ENCODE assay signal across 2 cellular contexts in the genomic region with DNA sequence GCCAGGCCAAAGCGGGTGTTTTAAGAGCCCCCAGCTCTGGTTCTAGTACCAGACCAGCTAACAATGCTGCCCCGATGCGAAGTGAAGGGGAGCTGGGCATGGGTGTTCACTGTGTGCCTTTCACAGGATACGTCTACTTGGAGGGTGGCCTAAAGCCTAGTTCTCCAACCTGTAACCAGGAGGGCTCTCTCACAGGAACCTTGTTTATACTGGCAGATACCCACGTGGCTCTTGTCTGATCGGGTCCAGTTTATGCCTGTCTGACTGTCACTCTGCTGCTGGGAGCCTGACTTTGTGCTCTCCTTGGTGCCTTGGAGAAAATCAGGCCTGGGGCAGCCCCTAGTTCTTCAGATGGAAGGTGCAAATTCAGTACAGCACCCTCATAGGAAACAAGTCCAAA.
TF ChIP-seq lines count a peak whose summit lies in the region.

No MANE protein-coding gene starts in this region.

TF ChIP-seq in HepG2, 621 proteins besides CTCF, POLR2A, EP300 and RAD21:
- TF ChIP-seq, protein P1, sequence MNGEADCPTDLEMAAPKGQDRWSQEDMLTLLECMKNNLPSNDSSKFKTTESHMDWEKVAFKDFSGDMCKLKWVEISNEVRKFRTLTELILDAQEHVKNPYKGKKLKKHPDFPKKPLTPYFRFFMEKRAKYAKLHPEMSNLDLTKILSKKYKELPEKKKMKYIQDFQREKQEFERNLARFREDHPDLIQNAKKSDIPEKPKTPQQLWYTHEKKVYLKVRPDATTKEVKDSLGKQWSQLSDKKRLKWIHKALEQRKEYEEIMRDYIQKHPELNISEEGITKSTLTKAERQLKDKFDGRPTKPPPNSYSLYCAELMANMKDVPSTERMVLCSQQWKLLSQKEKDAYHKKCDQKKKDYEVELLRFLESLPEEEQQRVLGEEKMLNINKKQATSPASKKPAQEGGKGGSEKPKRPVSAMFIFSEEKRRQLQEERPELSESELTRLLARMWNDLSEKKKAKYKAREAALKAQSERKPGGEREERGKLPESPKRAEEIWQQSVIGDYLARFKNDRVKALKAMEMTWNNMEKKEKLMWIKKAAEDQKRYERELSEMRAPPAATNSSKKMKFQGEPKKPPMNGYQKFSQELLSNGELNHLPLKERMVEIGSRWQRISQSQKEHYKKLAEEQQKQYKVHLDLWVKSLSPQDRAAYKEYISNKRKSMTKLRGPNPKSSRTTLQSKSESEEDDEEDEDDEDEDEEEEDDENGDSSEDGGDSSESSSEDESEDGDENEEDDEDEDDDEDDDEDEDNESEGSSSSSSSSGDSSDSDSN (CRISPR knock-in tag; IDR thresholded peaks at IDR 0.05) = no peak
- TF ChIP-seq ZBTB20 (CRISPR knock-in tag; IDR thresholded peaks at IDR 0.05; ENCODE audit: borderline replicate concordance, low read depth) (no peak), DPF2 (CRISPR knock-in tag; IDR thresholded peaks at IDR 0.05; ENCODE audit: borderline replicate concordance, low read depth) (no peak), ZNF329 (CRISPR knock-in tag; IDR thresholded peaks at IDR 0.05; ENCODE audit: low read depth) (no peak), ZC3H4 (CRISPR knock-in tag; IDR thresholded peaks at IDR 0.05; ENCODE audit: borderline replicate concordance) (no peak), PRMT3 (CRISPR knock-in tag; IDR thresholded peaks at IDR 0.05; ENCODE audit: borderline replicate concordance, low read depth) (no peak), AGO1 (IDR thresholded peaks at IDR 0.05; ENCODE audit: low read depth, low read length, poor library complexity, severe bottlenecking) (no peak), PRPF4 (IDR thresholded peaks at IDR 0.05; ENCODE audit: low read depth, low read length, poor library complexity, severe bottlenecking) (no peak)
- TF ChIP-seq, protein P2, sequence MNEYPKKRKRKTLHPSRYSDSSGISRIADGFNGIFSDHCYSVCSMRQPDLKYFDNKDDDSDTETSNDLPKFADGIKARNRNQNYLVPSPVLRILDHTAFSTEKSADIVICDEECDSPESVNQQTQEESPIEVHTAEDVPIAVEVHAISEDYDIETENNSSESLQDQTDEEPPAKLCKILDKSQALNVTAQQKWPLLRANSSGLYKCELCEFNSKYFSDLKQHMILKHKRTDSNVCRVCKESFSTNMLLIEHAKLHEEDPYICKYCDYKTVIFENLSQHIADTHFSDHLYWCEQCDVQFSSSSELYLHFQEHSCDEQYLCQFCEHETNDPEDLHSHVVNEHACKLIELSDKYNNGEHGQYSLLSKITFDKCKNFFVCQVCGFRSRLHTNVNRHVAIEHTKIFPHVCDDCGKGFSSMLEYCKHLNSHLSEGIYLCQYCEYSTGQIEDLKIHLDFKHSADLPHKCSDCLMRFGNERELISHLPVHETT (CRISPR knock-in tag; conservative IDR thresholded peaks at IDR 0.05) = no peak
- TF ChIP-seq, protein P3, sequence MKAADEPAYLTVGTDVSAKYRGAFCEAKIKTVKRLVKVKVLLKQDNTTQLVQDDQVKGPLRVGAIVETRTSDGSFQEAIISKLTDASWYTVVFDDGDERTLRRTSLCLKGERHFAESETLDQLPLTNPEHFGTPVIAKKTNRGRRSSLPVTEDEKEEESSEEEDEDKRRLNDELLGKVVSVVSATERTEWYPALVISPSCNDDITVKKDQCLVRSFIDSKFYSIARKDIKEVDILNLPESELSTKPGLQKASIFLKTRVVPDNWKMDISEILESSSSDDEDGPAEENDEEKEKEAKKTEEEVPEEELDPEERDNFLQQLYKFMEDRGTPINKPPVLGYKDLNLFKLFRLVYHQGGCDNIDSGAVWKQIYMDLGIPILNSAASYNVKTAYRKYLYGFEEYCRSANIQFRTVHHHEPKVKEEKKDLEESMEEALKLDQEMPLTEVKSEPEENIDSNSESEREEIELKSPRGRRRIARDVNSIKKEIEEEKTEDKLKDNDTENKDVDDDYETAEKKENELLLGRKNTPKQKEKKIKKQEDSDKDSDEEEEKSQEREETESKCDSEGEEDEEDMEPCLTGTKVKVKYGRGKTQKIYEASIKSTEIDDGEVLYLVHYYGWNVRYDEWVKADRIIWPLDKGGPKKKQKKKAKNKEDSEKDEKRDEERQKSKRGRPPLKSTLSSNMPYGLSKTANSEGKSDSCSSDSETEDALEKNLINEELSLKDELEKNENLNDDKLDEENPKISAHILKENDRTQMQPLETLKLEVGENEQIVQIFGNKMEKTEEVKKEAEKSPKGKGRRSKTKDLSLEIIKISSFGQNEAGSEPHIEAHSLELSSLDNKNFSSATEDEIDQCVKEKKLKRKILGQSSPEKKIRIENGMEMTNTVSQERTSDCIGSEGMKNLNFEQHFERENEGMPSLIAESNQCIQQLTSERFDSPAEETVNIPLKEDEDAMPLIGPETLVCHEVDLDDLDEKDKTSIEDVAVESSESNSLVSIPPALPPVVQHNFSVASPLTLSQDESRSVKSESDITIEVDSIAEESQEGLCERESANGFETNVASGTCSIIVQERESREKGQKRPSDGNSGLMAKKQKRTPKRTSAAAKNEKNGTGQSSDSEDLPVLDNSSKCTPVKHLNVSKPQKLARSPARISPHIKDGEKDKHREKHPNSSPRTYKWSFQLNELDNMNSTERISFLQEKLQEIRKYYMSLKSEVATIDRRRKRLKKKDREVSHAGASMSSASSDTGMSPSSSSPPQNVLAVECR (CRISPR knock-in tag; IDR thresholded peaks at IDR 0.05; ENCODE audit: borderline replicate concordance) = no peak

TF ChIP-seq in WTC11, 78 proteins besides CTCF, POLR2A, EP300 and RAD21 (continued from another document):
- TF ChIP-seq, protein P4, sequence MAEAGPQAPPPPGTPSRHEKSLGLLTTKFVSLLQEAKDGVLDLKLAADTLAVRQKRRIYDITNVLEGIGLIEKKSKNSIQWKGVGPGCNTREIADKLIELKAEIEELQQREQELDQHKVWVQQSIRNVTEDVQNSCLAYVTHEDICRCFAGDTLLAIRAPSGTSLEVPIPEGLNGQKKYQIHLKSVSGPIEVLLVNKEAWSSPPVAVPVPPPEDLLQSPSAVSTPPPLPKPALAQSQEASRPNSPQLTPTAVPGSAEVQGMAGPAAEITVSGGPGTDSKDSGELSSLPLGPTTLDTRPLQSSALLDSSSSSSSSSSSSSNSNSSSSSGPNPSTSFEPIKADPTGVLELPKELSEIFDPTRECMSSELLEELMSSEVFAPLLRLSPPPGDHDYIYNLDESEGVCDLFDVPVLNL (CRISPR knock-in tag; IDR thresholded peaks at IDR 0.05; ENCODE audit: borderline replicate concordance, low read depth) = no peak
- TF ChIP-seq, protein P5, sequence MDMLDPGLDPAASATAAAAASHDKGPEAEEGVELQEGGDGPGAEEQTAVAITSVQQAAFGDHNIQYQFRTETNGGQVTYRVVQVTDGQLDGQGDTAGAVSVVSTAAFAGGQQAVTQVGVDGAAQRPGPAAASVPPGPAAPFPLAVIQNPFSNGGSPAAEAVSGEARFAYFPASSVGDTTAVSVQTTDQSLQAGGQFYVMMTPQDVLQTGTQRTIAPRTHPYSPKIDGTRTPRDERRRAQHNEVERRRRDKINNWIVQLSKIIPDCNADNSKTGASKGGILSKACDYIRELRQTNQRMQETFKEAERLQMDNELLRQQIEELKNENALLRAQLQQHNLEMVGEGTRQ (CRISPR knock-in tag; IDR thresholded peaks at IDR 0.05) = no peak
- TF ChIP-seq TEAD1 (CRISPR knock-in tag; IDR thresholded peaks at IDR 0.05) (no peak), SMAD3 (CRISPR knock-in tag; IDR thresholded peaks at IDR 0.05; ENCODE audit: borderline replicate concordance) (no peak), FOXJ3 (CRISPR knock-in tag; IDR thresholded peaks at IDR 0.05; ENCODE audit: borderline replicate concordance) (no peak), PRRX2 (CRISPR knock-in tag; IDR thresholded peaks at IDR 0.05) (no peak), ZNF671 (CRISPR knock-in tag; IDR thresholded peaks at IDR 0.05) (no peak), NFYB (CRISPR knock-in tag; conservative IDR thresholded peaks at IDR 0.05; ENCODE audit: low read depth) (no peak), MYBL2 (CRISPR knock-in tag; IDR thresholded peaks at IDR 0.05) (no peak)
- TF ChIP-seq, protein P6, sequence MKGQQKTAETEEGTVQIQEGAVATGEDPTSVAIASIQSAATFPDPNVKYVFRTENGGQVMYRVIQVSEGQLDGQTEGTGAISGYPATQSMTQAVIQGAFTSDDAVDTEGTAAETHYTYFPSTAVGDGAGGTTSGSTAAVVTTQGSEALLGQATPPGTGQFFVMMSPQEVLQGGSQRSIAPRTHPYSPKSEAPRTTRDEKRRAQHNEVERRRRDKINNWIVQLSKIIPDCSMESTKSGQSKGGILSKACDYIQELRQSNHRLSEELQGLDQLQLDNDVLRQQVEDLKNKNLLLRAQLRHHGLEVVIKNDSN (CRISPR knock-in tag; IDR thresholded peaks at IDR 0.05) = no peak
- TF ChIP-seq, protein P7, sequence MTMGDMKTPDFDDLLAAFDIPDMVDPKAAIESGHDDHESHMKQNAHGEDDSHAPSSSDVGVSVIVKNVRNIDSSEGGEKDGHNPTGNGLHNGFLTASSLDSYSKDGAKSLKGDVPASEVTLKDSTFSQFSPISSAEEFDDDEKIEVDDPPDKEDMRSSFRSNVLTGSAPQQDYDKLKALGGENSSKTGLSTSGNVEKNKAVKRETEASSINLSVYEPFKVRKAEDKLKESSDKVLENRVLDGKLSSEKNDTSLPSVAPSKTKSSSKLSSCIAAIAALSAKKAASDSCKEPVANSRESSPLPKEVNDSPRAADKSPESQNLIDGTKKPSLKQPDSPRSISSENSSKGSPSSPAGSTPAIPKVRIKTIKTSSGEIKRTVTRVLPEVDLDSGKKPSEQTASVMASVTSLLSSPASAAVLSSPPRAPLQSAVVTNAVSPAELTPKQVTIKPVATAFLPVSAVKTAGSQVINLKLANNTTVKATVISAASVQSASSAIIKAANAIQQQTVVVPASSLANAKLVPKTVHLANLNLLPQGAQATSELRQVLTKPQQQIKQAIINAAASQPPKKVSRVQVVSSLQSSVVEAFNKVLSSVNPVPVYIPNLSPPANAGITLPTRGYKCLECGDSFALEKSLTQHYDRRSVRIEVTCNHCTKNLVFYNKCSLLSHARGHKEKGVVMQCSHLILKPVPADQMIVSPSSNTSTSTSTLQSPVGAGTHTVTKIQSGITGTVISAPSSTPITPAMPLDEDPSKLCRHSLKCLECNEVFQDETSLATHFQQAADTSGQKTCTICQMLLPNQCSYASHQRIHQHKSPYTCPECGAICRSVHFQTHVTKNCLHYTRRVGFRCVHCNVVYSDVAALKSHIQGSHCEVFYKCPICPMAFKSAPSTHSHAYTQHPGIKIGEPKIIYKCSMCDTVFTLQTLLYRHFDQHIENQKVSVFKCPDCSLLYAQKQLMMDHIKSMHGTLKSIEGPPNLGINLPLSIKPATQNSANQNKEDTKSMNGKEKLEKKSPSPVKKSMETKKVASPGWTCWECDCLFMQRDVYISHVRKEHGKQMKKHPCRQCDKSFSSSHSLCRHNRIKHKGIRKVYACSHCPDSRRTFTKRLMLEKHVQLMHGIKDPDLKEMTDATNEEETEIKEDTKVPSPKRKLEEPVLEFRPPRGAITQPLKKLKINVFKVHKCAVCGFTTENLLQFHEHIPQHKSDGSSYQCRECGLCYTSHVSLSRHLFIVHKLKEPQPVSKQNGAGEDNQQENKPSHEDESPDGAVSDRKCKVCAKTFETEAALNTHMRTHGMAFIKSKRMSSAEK (CRISPR knock-in tag; IDR thresholded peaks at IDR 0.05; ENCODE audit: borderline replicate concordance) = no peak
- TF ChIP-seq, protein P8, sequence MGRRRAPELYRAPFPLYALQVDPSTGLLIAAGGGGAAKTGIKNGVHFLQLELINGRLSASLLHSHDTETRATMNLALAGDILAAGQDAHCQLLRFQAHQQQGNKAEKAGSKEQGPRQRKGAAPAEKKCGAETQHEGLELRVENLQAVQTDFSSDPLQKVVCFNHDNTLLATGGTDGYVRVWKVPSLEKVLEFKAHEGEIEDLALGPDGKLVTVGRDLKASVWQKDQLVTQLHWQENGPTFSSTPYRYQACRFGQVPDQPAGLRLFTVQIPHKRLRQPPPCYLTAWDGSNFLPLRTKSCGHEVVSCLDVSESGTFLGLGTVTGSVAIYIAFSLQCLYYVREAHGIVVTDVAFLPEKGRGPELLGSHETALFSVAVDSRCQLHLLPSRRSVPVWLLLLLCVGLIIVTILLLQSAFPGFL (CRISPR knock-in tag; IDR thresholded peaks at IDR 0.05; ENCODE audit: borderline replicate concordance) = no peak
